Comparison of ENCODE assay signal across 15 cellular contexts in genomic region chr4:139042981-139043460, GRCh38. TPM values are rescaled to one million over a fixed set of nuclear protein-coding genes. Genes with fewer than 3 reads are reported as not detected.
DNase-seq lines count a peak whose midpoint lies in the region; ATAC-seq, FAIRE-seq and TF ChIP-seq lines count a peak whose summit lies in the region.
"Had no signal": no experiment of that assay in that cellular context is flagged by ENCODE, and none has a peak within 500 bp of the region (broad histone marks: within the 10 kb centered on the region; RNA-seq: fewer than 3 reads in every experiment).

No MANE protein-coding gene starts in this region.

- no peak for TF ChIP-seq POLR2A in HepG2 (IDR thresholded peaks at IDR 0.05; ENCODE audit: insufficient read depth in 1 of 2, low read depth in 2 of 2, low read length in 2 of 2)

- no peak overlapping the region for H2AK5ac ChIP-seq in H9 (ENCODE audit: insufficient read length, low read length)

- H3K36me3 ChIP-seq in endodermal cell (ENCODE audit: control insufficient read depth, insufficient read depth, low read length), result peaks cover 66% of the 10 kb centered on the region
- peaks cover 10 to 36% of the 10 kb centered on the region in 2 experiments for H3K36me3 ChIP-seq in HepG2 (replicated peaks in 1 of 2; ENCODE audit: control insufficient read depth in 1 of 2, insufficient read depth in 2 of 2, low read length in 2 of 2)
- H3K36me3 ChIP-seq: uterus had no signal

- ATAC-seq in HepG2 (peak; percentile 27; the same call in 2 of the 3 replicates), sciatic nerve (peak; percentile 90)

- no peak overlapping the region for H4K8ac ChIP-seq in H9 (replicated peaks; ENCODE audit: insufficient read length, low read depth, low read length)

- FAIRE-seq in HepG2 (lab: Jason Lieb, UNC) (no peak), GM19239 (lab: Jason Lieb, UNC) (no peak)
- FAIRE-seq: pancreas had no signal

- H2BK20ac ChIP-seq in H9 (ENCODE audit: low read depth, low read length, poor library complexity, severe bottlenecking), result no peak overlapping the region

- H3K27ac Mint-ChIP-seq in H9 (peak overlapping the region in 2 of 3 experiments; percentile 56 to 77; a peak in 2 of 7 replicates), endodermal cell (peak overlapping the region; percentile 73)
- H3K27ac Mint-ChIP-seq: activated CD4-positive, alpha-beta T cell treated with anti-CD3 and anti-CD28 coated beads, Interleukin-2, amount 10 ng/mL, durations not matched to agents 7 days and 5 days had no signal

- H3K36me3 Mint-ChIP-seq in H9 (ENCODE audit: insufficient read depth in 1 of 3, low read depth in 3 of 3), result peaks cover 23 to 55% (median 39%) of the 10 kb centered on the region in 3 experiments
- peaks cover 43% of the 10 kb centered on the region for H3K36me3 Mint-ChIP-seq in endodermal cell (ENCODE audit: low read depth)

- H3K4ac ChIP-seq in H9 (ENCODE audit: low read depth, low read length), result no peak overlapping the region

- no peaks in the 10 kb centered on the region for H3K27me3 ChIP-seq in H9 (ENCODE audit: insufficient read depth, low read length)
- H3K27me3 ChIP-seq in endodermal cell (ENCODE audit: control insufficient read depth, insufficient read depth, low read length, poor library complexity, severe bottlenecking), result no peaks in the 10 kb centered on the region
- H3K27me3 ChIP-seq in HepG2 (ENCODE audit: control insufficient read depth in 1 of 2, insufficient read depth in 2 of 2, low read length in 2 of 2), result no peaks in the 10 kb centered on the region
- H3K27me3 ChIP-seq: BLaER1, pancreas, uterus had no signal

- no peak overlapping the region for H2BK15ac ChIP-seq in H9 (ENCODE audit: low read depth, low read length)

- H3K18ac ChIP-seq in H9 (ENCODE audit: insufficient read length, low read depth, low read length), result no peak overlapping the region

- H3K56ac ChIP-seq in H9 (ENCODE audit: insufficient read length, low read depth, low read length), result no peak overlapping the region

- no peak overlapping the region for H3K23ac ChIP-seq in H9 (ENCODE audit: insufficient read length, low read depth, low read length)

- no peak overlapping the region for H4K91ac ChIP-seq in H9 (ENCODE audit: insufficient read length, low read depth, low read length)

- TF ChIP-seq EP300 in HepG2 (IDR thresholded peaks at IDR 0.05; ENCODE audit: low read depth in 2 of 2, low read length in 2 of 2) (no peak), HepG2 (CRISPR knock-in tag; IDR thresholded peaks at IDR 0.05; ENCODE audit: borderline replicate concordance) (no peak)

- no peak overlapping the region for H3K14ac ChIP-seq in H9 (ENCODE audit: insufficient read depth, low read length)

- no peak for DNase-seq in H9
- DNase-seq in endodermal cell, result no peak
- no peak for DNase-seq in HepG2 (ENCODE audit: low spot score)
- no peak for DNase-seq in sciatic nerve (ENCODE audit: low spot score)
- no peak for DNase-seq in SKM-1 (lab: John Stamatoyannopoulos, UW; ENCODE audit: unreplicated experiment)
- no peak for DNase-seq in NCI-H1105 (lab: John Stamatoyannopoulos, UW)
- DNase-seq in GM19239 (ENCODE audit: insufficient read length, low spot score), result no peak
- DNase-seq in SKM-1 treated with dmso at 0.1 percent for 144 hours (lab: John Stamatoyannopoulos, UW; ENCODE audit: unreplicated experiment), result no peak
- DNase-seq: activated CD4-positive, alpha-beta T cell treated with anti-CD3 and anti-CD28 coated beads, Interleukin-2, amount 10 ng/mL, durations not matched to agents 7 days and 5 days; NCI-H1436; NCI-H510A treated with DMSO at 0.1 percent for 48 hours; pancreas; T-helper 2 cell had no signal

- no peak overlapping the region for H3T11ph ChIP-seq in H9 (ENCODE audit: low read length)

- H3K4me1 Mint-ChIP-seq in H9, result peaks cover 8% of the 10 kb centered on the region in 2 experiments; a peak in 3 of 4 replicates
- no peaks in the 10 kb centered on the region for H3K4me1 Mint-ChIP-seq in endodermal cell

- intact Hi-C loops in HepG2 (cut with micrococcal nuclease; ENCODE audit: unreplicated experiment) (no loop called here), sciatic nerve (cut with DNase I) (no loop called here)

- H3K4me1 ChIP-seq in H9 (ENCODE audit: insufficient read depth, low read length), result no peaks in the 10 kb centered on the region
- no peaks in the 10 kb centered on the region for H3K4me1 ChIP-seq in endodermal cell (ENCODE audit: control insufficient read depth, insufficient read depth, low read length)
- peaks cover 6% of the 10 kb centered on the region for H3K4me1 ChIP-seq in HepG2 (ENCODE audit: insufficient read depth, low read length)
- H3K4me1 ChIP-seq: pancreas, uterus had no signal

- no peak overlapping the region for H3K4me2 ChIP-seq in H9 (ENCODE audit: insufficient read depth, insufficient read length, low read length)
- no peak overlapping the region for H3K4me2 ChIP-seq in HepG2 (ENCODE audit: low read depth, low read length)
- H3K4me2 ChIP-seq: BLaER1 had no signal

- no CpG with 5 or more reads among the region's 10 CpGs for WGBS in H9 (ENCODE audit: extremely low coverage, insufficient read length, low lambda C conversion rate)
- WGBS in endodermal cell (ENCODE audit: insufficient coverage in 1 of 2, insufficient read length in 1 of 2), 2 experiments, result 94 to 96% methylated on average over 7 to 10 of the region's 10 CpGs
- 91% methylated on average over 10 of the region's 10 CpGs for WGBS in HepG2 (ENCODE audit: low lambda C conversion rate)

- H2BK5ac ChIP-seq in H9 (ENCODE audit: insufficient read length, low read length), result no peak overlapping the region

- no peaks in the 10 kb centered on the region for H3K23me2 ChIP-seq in H9 (ENCODE audit: insufficient read length, low read depth, low read length, poor library complexity, severe bottlenecking)

- H3K79me1 ChIP-seq in H9 (ENCODE audit: insufficient read depth, low read depth, low read length, poor library complexity, severe bottlenecking), result peaks cover 3% of the 10 kb centered on the region

- H3K27ac ChIP-seq in H9 (ENCODE audit: insufficient read length, low read depth, low read length) (no peak overlapping the region), endodermal cell (ENCODE audit: low read depth, low read length) (no peak overlapping the region), HepG2 (ENCODE audit: extremely low read length, insufficient read depth, low read length) (no peak overlapping the region)
- H3K27ac ChIP-seq: BLaER1, pancreas had no signal

- no peak overlapping the region for H2BK120ac ChIP-seq in H9 (ENCODE audit: low read depth, low read length, poor library complexity, severe bottlenecking)

- H3K9me3 ChIP-seq in H9 (ENCODE audit: control insufficient read depth, low read depth, low read length) (no peaks in the 10 kb centered on the region), endodermal cell (ENCODE audit: control insufficient read depth, low read length) (no peaks in the 10 kb centered on the region), HepG2 (ENCODE audit: low read length) (no peaks in the 10 kb centered on the region)
- H3K9me3 ChIP-seq: pancreas, uterus had no signal

- no peak overlapping the region for H3K4me3 ChIP-seq in endodermal cell (ENCODE audit: low read length)
- no peak overlapping the region for H3K4me3 ChIP-seq in HepG2 (replicated peaks in 1 of 3; ENCODE audit: insufficient read depth in 1 of 3, low read depth in 2 of 3, low read length in 3 of 3)
- H3K4me3 ChIP-seq: BLaER1, pancreas, uterus had no signal

- H3K79me2 ChIP-seq in H9 (ENCODE audit: insufficient read depth, low read length) (peaks cover 12% of the 10 kb centered on the region; the same call in 1 of the 2 replicates), HepG2 (ENCODE audit: insufficient read depth, low read length) (peaks cover 28% of the 10 kb centered on the region)

- TF ChIP-seq RAD21 in HepG2 (CRISPR knock-in tag; IDR thresholded peaks at IDR 0.05), result no peak

- in situ Hi-C loops in HepG2 (cut with HindIII; ENCODE audit: extremely low pct_ligation_motif_present, low pct_unique_long_range_greater_than_20kb), result no loop called here

- TF ChIP-seq CTCF in H9 (conservative IDR thresholded peaks at IDR 0.05) (no peak), endodermal cell (conservative IDR thresholded peaks at IDR 0.05) (no peak), HepG2 (CRISPR knock-in tag; IDR thresholded peaks at IDR 0.05) (no peak)

- CTCF ChIA-PET in HepG2 (lab: Yijun Ruan, JAX; ENCODE audit: low intra/inter-chr PET ratio, low total read pairs), result no interaction called here

- H3K27me3 Mint-ChIP-seq in H9 (ENCODE audit: low read depth), result no peaks in the 10 kb centered on the region
- H3K27me3 Mint-ChIP-seq in endodermal cell (ENCODE audit: insufficient read depth), result no peaks in the 10 kb centered on the region
- H3K27me3 Mint-ChIP-seq: activated CD4-positive, alpha-beta T cell treated with anti-CD3 and anti-CD28 coated beads, Interleukin-2, amount 10 ng/mL, durations not matched to agents 7 days and 5 days had no signal

- POLR2A ChIA-PET in HepG2 (lab: Yijun Ruan, JAX), result no interaction called here

- BruUV-seq in HepG2 (replicated peaks; lab: Mats Ljungman, UMichigan), result no TSS peak

- no peak overlapping the region for H4K5ac ChIP-seq in H9 (ENCODE audit: insufficient read length, low read depth, low read length)

- H2AFZ ChIP-seq in H9 (ENCODE audit: low read length) (no peak overlapping the region), HepG2 (ENCODE audit: low read length) (no peak overlapping the region)

- H2BK12ac ChIP-seq in H9 (ENCODE audit: insufficient read length, low read depth, low read length), result no peak overlapping the region

- H3K9ac ChIP-seq in H9 (ENCODE audit: extremely low read depth, insufficient read length, low read length) (no peak overlapping the region), endodermal cell (ENCODE audit: extremely low read depth, low read length, poor library complexity, severe bottlenecking) (no peak overlapping the region), HepG2 (ENCODE audit: insufficient read depth, low read depth, low read length) (no peak overlapping the region)
- H3K9ac ChIP-seq: BLaER1 had no signal

- H3K4me3 Mint-ChIP-seq in H9 (no peak overlapping the region), endodermal cell (no peak overlapping the region)
- H3K4me3 Mint-ChIP-seq: activated CD4-positive, alpha-beta T cell treated with anti-CD3 and anti-CD28 coated beads, Interleukin-2, amount 10 ng/mL, durations not matched to agents 7 days and 5 days had no signal

- no peaks in the 10 kb centered on the region for H3K9me3 Mint-ChIP-seq in H9
- no peaks in the 10 kb centered on the region for H3K9me3 Mint-ChIP-seq in endodermal cell
- H3K9me3 Mint-ChIP-seq: activated CD4-positive, alpha-beta T cell treated with anti-CD3 and anti-CD28 coated beads, Interleukin-2, amount 10 ng/mL, durations not matched to agents 7 days and 5 days had no signal

- no peaks in the 10 kb centered on the region for H4K20me1 ChIP-seq in H9 (ENCODE audit: control insufficient read depth, insufficient read depth, insufficient read length)
- peaks cover 10% of the 10 kb centered on the region; the same call in 1 of the 2 replicates for H4K20me1 ChIP-seq in HepG2 (ENCODE audit: insufficient read depth, low read length)

RNA-seq across cellular contexts. Expression of gene NOCT, which starts 27.4 kb away (rescaled TPM):
- total RNA-seq in H9 (2021) (36.3 and 37.3 TPM in 2 replicates), endodermal cell (10 to 100 TPM; 11.7 to 22.3 TPM), HepG2 (2016; rRNA removed; fragmentation: Illumina TruSeq; extraction: Trizol) (11.0 and 13.1 TPM in 2 replicates), sciatic nerve (4.1 TPM)
- 7.1 TPM for polyA plus RNA-seq in endodermal cell (2013, experiment 1 of 2)
- polyA plus RNA-seq in endodermal cell (2013, experiment 2 of 2), result 7.7 TPM
- 7.4 and 7.7 TPM in 2 replicates for total RNA-seq in HepG2 (2016; cell fraction: cytosol; rRNA removed; fragmentation: Illumina TruSeq; extraction: Trizol; ENCODE audit: low read depth)
- total RNA-seq in HepG2 (2016; cell fraction: insoluble cytoplasmic fraction; rRNA removed; fragmentation: Illumina TruSeq; extraction: Trizol), result 10.6 and 11.4 TPM in 2 replicates
- total RNA-seq in HepG2 (2016; cell fraction: membrane; rRNA removed; fragmentation: Illumina TruSeq; extraction: Trizol), result 8.1 and 8.3 TPM in 2 replicates
- 6.7 and 7.6 TPM in 2 replicates for total RNA-seq in HepG2 (2016; cell fraction: nucleus; rRNA removed; fragmentation: Illumina TruSeq; extraction: Trizol)
- polyA plus RNA-seq in HepG2 (2011; rRNA removed), result 3.5 and 3.6 TPM in 2 replicates
- 1.7 and 1.8 TPM in 2 replicates for polyA plus RNA-seq in HepG2 (2011; cell fraction: cytosol; rRNA removed)
- 3.6 and 4.8 TPM in 2 replicates for polyA plus RNA-seq in HepG2 (2011; cell fraction: nucleus; rRNA removed)
- 5.3 and 6.0 TPM in 2 replicates for polyA plus RNA-seq in HepG2 (2012)
- 0.45 and 0.55 TPM in 2 replicates for polyA plus RNA-seq in HepG2 (2016; cell fraction: cytosol; fragmentation: Illumina TruSeq; extraction: Trizol; ENCODE audit: low read depth)
- polyA plus RNA-seq in HepG2 (2016; cell fraction: insoluble cytoplasmic fraction; fragmentation: Illumina TruSeq; extraction: Trizol; ENCODE audit: low read depth), result 6.1 and 6.3 TPM in 2 replicates
- 1.7 and 2.1 TPM in 2 replicates for polyA plus RNA-seq in HepG2 (2016; cell fraction: membrane; fragmentation: Illumina TruSeq; extraction: Trizol; ENCODE audit: low read depth)
- polyA plus RNA-seq in HepG2 (2016; cell fraction: nucleus; fragmentation: Illumina TruSeq; extraction: Trizol; ENCODE audit: insufficient read depth, low read depth), result 7.9 and 8.0 TPM in 2 replicates
- polyA minus RNA-seq in HepG2 (2011; rRNA and poly(A)+ RNA removed; ENCODE audit: low replicate concordance), result 9.5 and 10.1 TPM in 2 replicates
- polyA minus RNA-seq in HepG2 (2011; cell fraction: cytosol; rRNA and poly(A)+ RNA removed), result 11.4 and 14.6 TPM in 2 replicates
- 6.4 and 12.3 TPM in 2 replicates for polyA minus RNA-seq in HepG2 (2011; cell fraction: nucleus; rRNA and poly(A)+ RNA removed)
